In the genomic region with DNA sequence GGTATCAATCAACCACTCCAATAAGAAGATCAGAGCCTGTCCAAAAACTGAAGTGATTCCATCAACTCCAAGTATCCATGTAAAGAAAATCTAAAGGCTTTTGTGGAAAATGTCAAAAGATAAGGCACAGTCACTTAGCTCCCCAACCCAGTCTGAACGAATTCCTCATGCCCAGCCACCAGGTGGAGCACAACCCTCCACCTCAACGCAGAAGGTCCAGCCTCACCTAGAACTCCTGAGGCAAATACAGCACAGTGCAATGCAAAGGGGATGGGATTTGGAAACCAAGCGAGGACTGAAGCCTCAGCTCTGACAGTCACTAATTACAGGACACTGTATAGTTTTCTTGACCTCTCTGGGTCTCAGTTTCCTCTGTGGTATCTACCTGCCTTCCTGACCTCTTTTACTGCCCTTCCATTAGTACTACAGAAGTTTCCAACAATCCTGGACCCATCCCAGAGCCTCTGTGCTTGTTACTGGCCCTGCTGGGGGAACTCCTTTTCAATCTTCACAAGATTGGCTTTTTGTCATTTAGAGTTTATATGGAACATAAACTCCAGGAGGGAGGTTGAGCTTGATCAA, we compare ENCODE assay signal across 2 cellular contexts.
TF ChIP-seq lines count a peak whose summit lies in the region.

No MANE protein-coding gene starts in this region.

TF ChIP-seq in HEK293, 187 proteins besides CTCF, POLR2A, EP300 and RAD21 (continued from another document):
- TF ChIP-seq, protein P1, sequence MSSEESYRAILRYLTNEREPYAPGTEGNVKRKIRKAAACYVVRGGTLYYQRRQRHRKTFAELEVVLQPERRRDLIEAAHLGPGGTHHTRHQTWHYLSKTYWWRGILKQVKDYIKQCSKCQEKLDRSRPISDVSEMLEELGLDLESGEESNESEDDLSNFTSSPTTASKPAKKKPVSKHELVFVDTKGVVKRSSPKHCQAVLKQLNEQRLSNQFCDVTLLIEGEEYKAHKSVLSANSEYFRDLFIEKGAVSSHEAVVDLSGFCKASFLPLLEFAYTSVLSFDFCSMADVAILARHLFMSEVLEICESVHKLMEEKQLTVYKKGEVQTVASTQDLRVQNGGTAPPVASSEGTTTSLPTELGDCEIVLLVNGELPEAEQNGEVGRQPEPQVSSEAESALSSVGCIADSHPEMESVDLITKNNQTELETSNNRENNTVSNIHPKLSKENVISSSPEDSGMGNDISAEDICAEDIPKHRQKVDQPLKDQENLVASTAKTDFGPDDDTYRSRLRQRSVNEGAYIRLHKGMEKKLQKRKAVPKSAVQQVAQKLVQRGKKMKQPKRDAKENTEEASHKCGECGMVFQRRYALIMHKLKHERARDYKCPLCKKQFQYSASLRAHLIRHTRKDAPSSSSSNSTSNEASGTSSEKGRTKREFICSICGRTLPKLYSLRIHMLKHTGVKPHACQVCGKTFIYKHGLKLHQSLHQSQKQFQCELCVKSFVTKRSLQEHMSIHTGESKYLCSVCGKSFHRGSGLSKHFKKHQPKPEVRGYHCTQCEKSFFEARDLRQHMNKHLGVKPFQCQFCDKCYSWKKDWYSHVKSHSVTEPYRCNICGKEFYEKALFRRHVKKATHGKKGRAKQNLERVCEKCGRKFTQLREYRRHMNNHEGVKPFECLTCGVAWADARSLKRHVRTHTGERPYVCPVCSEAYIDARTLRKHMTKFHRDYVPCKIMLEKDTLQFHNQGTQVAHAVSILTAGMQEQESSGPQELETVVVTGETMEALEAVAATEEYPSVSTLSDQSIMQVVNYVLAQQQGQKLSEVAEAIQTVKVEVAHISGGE (tag by site-specific recombination; conservative IDR thresholded peaks at IDR 0.05; ENCODE audit: low read depth) = no peak
- no peak for TF ChIP-seq ZNF561 (tag by site-specific recombination; IDR thresholded peaks at IDR 0.05; ENCODE audit: borderline replicate concordance)
- no peak for TF ChIP-seq ZNF426 (tag by site-specific recombination; IDR thresholded peaks at IDR 0.05)
- no peak for TF ChIP-seq MYNN (tag by site-specific recombination; IDR thresholded peaks at IDR 0.05; ENCODE audit: borderline replicate concordance)
- no peak for TF ChIP-seq IKZF3 (tag by site-specific recombination; IDR thresholded peaks at IDR 0.05)
- TF ChIP-seq, protein P2, sequence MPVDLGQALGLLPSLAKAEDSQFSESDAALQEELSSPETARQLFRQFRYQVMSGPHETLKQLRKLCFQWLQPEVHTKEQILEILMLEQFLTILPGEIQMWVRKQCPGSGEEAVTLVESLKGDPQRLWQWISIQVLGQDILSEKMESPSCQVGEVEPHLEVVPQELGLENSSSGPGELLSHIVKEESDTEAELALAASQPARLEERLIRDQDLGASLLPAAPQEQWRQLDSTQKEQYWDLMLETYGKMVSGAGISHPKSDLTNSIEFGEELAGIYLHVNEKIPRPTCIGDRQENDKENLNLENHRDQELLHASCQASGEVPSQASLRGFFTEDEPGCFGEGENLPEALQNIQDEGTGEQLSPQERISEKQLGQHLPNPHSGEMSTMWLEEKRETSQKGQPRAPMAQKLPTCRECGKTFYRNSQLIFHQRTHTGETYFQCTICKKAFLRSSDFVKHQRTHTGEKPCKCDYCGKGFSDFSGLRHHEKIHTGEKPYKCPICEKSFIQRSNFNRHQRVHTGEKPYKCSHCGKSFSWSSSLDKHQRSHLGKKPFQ (tag by site-specific recombination; IDR thresholded peaks at IDR 0.05) = no peak
- TF ChIP-seq ZNF660 (tag by site-specific recombination; IDR thresholded peaks at IDR 0.05) = 0 out of 2 replicates have a peak, but pooled peaks have one; percentile 20
- TF ChIP-seq, protein P3, sequence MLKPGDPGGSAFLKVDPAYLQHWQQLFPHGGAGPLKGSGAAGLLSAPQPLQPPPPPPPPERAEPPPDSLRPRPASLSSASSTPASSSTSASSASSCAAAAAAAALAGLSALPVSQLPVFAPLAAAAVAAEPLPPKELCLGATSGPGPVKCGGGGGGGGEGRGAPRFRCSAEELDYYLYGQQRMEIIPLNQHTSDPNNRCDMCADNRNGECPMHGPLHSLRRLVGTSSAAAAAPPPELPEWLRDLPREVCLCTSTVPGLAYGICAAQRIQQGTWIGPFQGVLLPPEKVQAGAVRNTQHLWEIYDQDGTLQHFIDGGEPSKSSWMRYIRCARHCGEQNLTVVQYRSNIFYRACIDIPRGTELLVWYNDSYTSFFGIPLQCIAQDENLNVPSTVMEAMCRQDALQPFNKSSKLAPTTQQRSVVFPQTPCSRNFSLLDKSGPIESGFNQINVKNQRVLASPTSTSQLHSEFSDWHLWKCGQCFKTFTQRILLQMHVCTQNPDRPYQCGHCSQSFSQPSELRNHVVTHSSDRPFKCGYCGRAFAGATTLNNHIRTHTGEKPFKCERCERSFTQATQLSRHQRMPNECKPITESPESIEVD (tag by site-specific recombination; IDR thresholded peaks at IDR 0.05) = no peak
- TF ChIP-seq GFI1B (tag by site-specific recombination; IDR thresholded peaks at IDR 0.05) = no peak
TF ChIP-seq in HEK293: peak in this region for 2.

TF ChIP-seq in liver, 16 proteins besides CTCF, POLR2A, EP300 and RAD21 (continued from another document):
- TF ChIP-seq, protein P4, sequence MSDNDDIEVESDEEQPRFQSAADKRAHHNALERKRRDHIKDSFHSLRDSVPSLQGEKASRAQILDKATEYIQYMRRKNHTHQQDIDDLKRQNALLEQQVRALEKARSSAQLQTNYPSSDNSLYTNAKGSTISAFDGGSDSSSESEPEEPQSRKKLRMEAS (IDR thresholded peaks at IDR 0.05) = no peak
